Comparison of ENCODE assay signal across 10 cellular contexts in genomic region chr19:46718157-46718933, GRCh38. TPM values are rescaled to one million over a fixed set of nuclear protein-coding genes. Genes with fewer than 3 reads are reported as not detected.
DNase-seq lines count a peak whose midpoint lies in the region; ATAC-seq, FAIRE-seq and TF ChIP-seq lines count a peak whose summit lies in the region.
"Had no signal": no experiment of that assay in that cellular context is flagged by ENCODE, and none has a peak within 500 bp of the region (broad histone marks: within the 10 kb centered on the region; RNA-seq: fewer than 3 reads in every experiment).

No MANE protein-coding gene starts in this region.

- in situ Hi-C loops in GM13976 (cut with MboI; ENCODE audit: low sequenced_read_pairs, unreplicated experiment): no loop called here

- H2AK5ac ChIP-seq in H1 (ENCODE audit: low read depth, low read length): peak overlapping the region; percentile 33; the same call in 1 of the 2 replicates

- TF ChIP-seq CTCF in GM13976 (IDR thresholded peaks at IDR 0.05; ENCODE audit: borderline replicate concordance, control extremely low read depth, extremely low read depth, insufficient read depth, missing control alignments) (no peak), H1 (IDR thresholded peaks at IDR 0.05; ENCODE audit: control extremely low read depth in 1 of 3, insufficient read depth in 1 of 3, low read depth in 1 of 3, low read length in 3 of 3) (no peak)

- 0 out of 2 replicates have a peak, but pooled peaks cover 4% of the 10 kb centered on the region for H3K79me1 ChIP-seq in H1 (ENCODE audit: low read depth, low read length)

- H2BK5ac ChIP-seq in H1 (ENCODE audit: low read depth, low read length): peak overlapping the region; percentile 69; the same call in 1 of the 2 replicates

- no peak overlapping the region for H2BK12ac ChIP-seq in H1 (ENCODE audit: low read depth, low read length)

- H3K4me1 ChIP-seq in H1 (replicated peaks in 1 of 4; ENCODE audit: control insufficient read depth in 3 of 4, insufficient read depth in 4 of 4, low read length in 3 of 4): peaks cover 0 to 15% (median 6%) of the 10 kb centered on the region in 4 experiments; a peak in 5 of 7 replicates

- TF ChIP-seq EP300 in H1 (IDR thresholded peaks at IDR 0.05; ENCODE audit: borderline replicate concordance in 1 of 2, low read depth in 2 of 2, low read length in 2 of 2): no peak

- H3K79me2 ChIP-seq in H1 (ENCODE audit: control insufficient read depth in 1 of 2, insufficient read depth in 2 of 2, low read length in 2 of 2): peaks cover 0 to 16% of the 10 kb centered on the region in 2 experiments; a peak in 2 of 4 replicates

- peaks cover 7 to 16% of the 10 kb centered on the region in 2 experiments for H4K20me1 ChIP-seq in H1 (replicated peaks in 1 of 2; ENCODE audit: control insufficient read depth in 1 of 2, insufficient read depth in 2 of 2, low read length in 2 of 2)

- no peak overlapping the region for H4K91ac ChIP-seq in H1 (replicated peaks; ENCODE audit: insufficient read length, low read length)

- no peak overlapping the region for H4K5ac ChIP-seq in H1 (ENCODE audit: insufficient read length, low read depth, low read length)

- TF ChIP-seq POLR2A in H1 (IDR thresholded peaks at IDR 0.05; ENCODE audit: control extremely low read depth in 1 of 2, low read depth in 2 of 2, low read length in 2 of 2): no peak

- H3K56ac ChIP-seq in H1 (replicated peaks; ENCODE audit: insufficient read length, low read depth, low read length): no peak overlapping the region

- POLR2A ChIA-PET in H1 (lab: Charles Lee; ENCODE audit: partially characterized antibody): interaction anchor here (0.7 to 2.8 kb wide), 9 partner anchors 10 to 94 kb away, joined by 3 to 7 read pairs (median 3); partner anchors contain the start of gene SLC1A5

- 0 out of 2 replicates have a peak overlapping the region, but pooled peaks have one; percentile 4 for H2BK15ac ChIP-seq in H1 (ENCODE audit: low read length)

- H2AFZ ChIP-seq in H1 (ENCODE audit: low read length): no peak overlapping the region

- no peak for TF ChIP-seq RAD21 in H1 (IDR thresholded peaks at IDR 0.05 in 1 of 2, conservative IDR thresholded peaks at IDR 0.05 in 1 of 2; ENCODE audit: low read depth in 2 of 2, low read length in 2 of 2)

- H3K9ac ChIP-seq in H1 (replicated peaks in 1 of 4; ENCODE audit: extremely low read depth in 1 of 4, low read depth in 3 of 4, low read length in 3 of 4): no peak overlapping the region

- peaks cover 13% of the 10 kb centered on the region; the same call in 1 of the 2 replicates for H3K23me2 ChIP-seq in H1 (ENCODE audit: low read depth, low read length)

- no peak overlapping the region for H4K8ac ChIP-seq in H1 (ENCODE audit: extremely low read depth, insufficient read depth, low read length)

- no peak for ATAC-seq in GM18498 (IDR thresholded peaks at IDR 0.05; ENCODE audit: unreplicated experiment)
- no peak for ATAC-seq in GM19467 (IDR thresholded peaks at IDR 0.05; ENCODE audit: unreplicated experiment)
- ATAC-seq: right lobe of liver had no signal

- H3K27ac ChIP-seq in H1 (ENCODE audit: low read depth, low read length): no peak overlapping the region

- H3K4me3 ChIP-seq in H1 (ENCODE audit: extremely low read depth in 1 of 4, insufficient read depth in 2 of 4, low read depth in 3 of 4, low read length in 4 of 4): peak overlapping the region in 1 of 4 experiments; percentile 94; a peak in 3 of 8 replicates

- H3K14ac ChIP-seq in H1 (ENCODE audit: insufficient read length): no peak overlapping the region

- peak overlapping the region; percentile 91 to 95 for H3K4me2 ChIP-seq in H1 (ENCODE audit: insufficient read depth in 1 of 2, low read depth in 2 of 2, low read length in 2 of 2)

- peaks cover 2 to 32% (median 24%) of the 10 kb centered on the region in 4 experiments; a peak in 5 of 8 replicates for H3K36me3 ChIP-seq in H1 (ENCODE audit: control insufficient read depth in 2 of 4, insufficient read depth in 4 of 4, low read length in 3 of 4)

- no peak overlapping the region for H2BK20ac ChIP-seq in H1 (ENCODE audit: low read length)

- H2BK120ac ChIP-seq in H1 (replicated peaks; ENCODE audit: low read depth, low read length): no peak overlapping the region

- H3K23ac ChIP-seq in H1 (ENCODE audit: insufficient read length): no peak overlapping the region

- no peak overlapping the region; the same call in 1 of the 2 replicates for H3K18ac ChIP-seq in H1 (ENCODE audit: extremely low read depth, low read length)

- CTCF ChIA-PET in H1 (lab: Charles Lee; ENCODE audit: partially characterized antibody): interaction anchor here (0.7 to 1.7 kb wide), 5 partner anchors 11 to 56 kb away, joined by 3 to 17 read pairs (median 5); no protein-coding TSS in a partner anchor

- no peak for FAIRE-seq in H1 (lab: Jason Lieb, UNC)

- DNase-seq in GM13976 (ENCODE audit: low spot score): peak; percentile 71
- DNase-seq in Kasumi-1 (lab: John Stamatoyannopoulos, UW): peak; percentile 79 to 88
- DNase-seq in activated CD4-positive, alpha-beta T cell treated with anti-CD3 and anti-CD28 coated beads, Interleukin-2, amount 50 U/mL, for 1 hour: peak; percentile 48
- DNase-seq in H1 (ENCODE audit: low read depth in 1 of 2, low spot score in 2 of 2): peak in 1 of 2 experiments; percentile 61
- DNase-seq in renal cortical epithelial cell (ENCODE audit: low read depth): peak; percentile 26
- DNase-seq in NCI-H2029 treated with DMSO at 0.1 percent for 48 hours (lab: John Stamatoyannopoulos, UW): no peak

- H3K4ac ChIP-seq in H1 (replicated peaks; ENCODE audit: insufficient read length, low read depth, low read length): no peak overlapping the region

- 79% methylated on average over 16 of the region's 17 CpGs; no CpG with 5 or more reads in 1 of the 2 experiments for WGBS in H1 (ENCODE audit: extremely low coverage in 1 of 2, insufficient coverage in 1 of 2, insufficient read length in 1 of 2, insufficient replicate concordance in 2 of 2, low coverage in 1 of 2, low lambda C conversion rate in 2 of 2, missing lambda C conversion rate in 1 of 2), 2 experiments

- H3K9me3 ChIP-seq in H1 (ENCODE audit: insufficient read depth in 2 of 2, low read depth in 1 of 2, low read length in 1 of 2): no peaks in the 10 kb centered on the region
- H3K9me3 ChIP-seq: right lobe of liver had no signal

- H3K27me3 ChIP-seq in H1 (replicated peaks in 1 of 4; ENCODE audit: control insufficient read depth in 3 of 4, extremely low read depth in 1 of 4, insufficient read depth in 3 of 4, low read length in 3 of 4): no peaks in the 10 kb centered on the region
- H3K27me3 ChIP-seq: right lobe of liver had no signal

TF ChIP-seq in H1, 55 proteins besides CTCF, POLR2A, EP300 and RAD21:
- no peak for TF ChIP-seq KDM1A (IDR thresholded peaks at IDR 0.05; ENCODE audit: borderline replicate concordance, low read length)
- no peak for TF ChIP-seq ASH2L (IDR thresholded peaks at IDR 0.05; ENCODE audit: low read length)

RNA-seq across cellular contexts. Expression of gene PRKD2, which starts 1.4 kb away (rescaled TPM):
- 63.8 and 73.1 TPM in 2 replicates for total RNA-seq in H1 (2021; fragmentation: NEBNext Ultra II Directional; extraction: Animal tissue kit (Norgen Biotek cat#: 25700))
- 24.4 and 34.9 TPM in 2 replicates for polyA plus RNA-seq in H1 (2011; rRNA removed)
- 21.8 TPM for polyA plus RNA-seq in H1 (2011; cell fraction: cytosol; rRNA removed)
- polyA plus RNA-seq in H1 (2011; cell fraction: nucleus; rRNA removed): 52.7 TPM
- 40.6 to 71.6 TPM (median 66.7 TPM) in 4 replicates for polyA plus RNA-seq in H1 (2012, experiment 1 of 2)
- 66.5 TPM for polyA plus RNA-seq in H1 (2012, experiment 2 of 2)
- polyA plus RNA-seq in H1 (2013, experiment 1 of 2): 39.4 TPM
- polyA plus RNA-seq in H1 (2013, experiment 2 of 2): 39.7 TPM
- polyA minus RNA-seq in H1 (2011; rRNA and poly(A)+ RNA removed): 19.5 and 29.8 TPM in 2 replicates
- 43.1 TPM for polyA minus RNA-seq in H1 (2011; cell fraction: cytosol; rRNA and poly(A)+ RNA removed)
- 20.4 TPM for polyA minus RNA-seq in H1 (2011; cell fraction: nucleus; rRNA and poly(A)+ RNA removed)
- total RNA-seq in renal cortical epithelial cell: 25.2 and 61.1 TPM in 2 replicates

RNA-seq across cellular contexts. Expression of gene FKRP, which starts 27.5 kb away (rescaled TPM):
- total RNA-seq in H1 (2021; fragmentation: NEBNext Ultra II Directional; extraction: Animal tissue kit (Norgen Biotek cat#: 25700)): 24.4 and 24.8 TPM in 2 replicates
- polyA plus RNA-seq in H1 (2011; rRNA removed): 17.1 and 29.1 TPM in 2 replicates
- 16.6 TPM for polyA plus RNA-seq in H1 (2011; cell fraction: cytosol; rRNA removed)
- polyA plus RNA-seq in H1 (2011; cell fraction: nucleus; rRNA removed): 36.2 TPM
- polyA plus RNA-seq in H1 (2012, experiment 1 of 2): 22.3 to 27.7 TPM (median 25.3 TPM) in 4 replicates
- polyA plus RNA-seq in H1 (2012, experiment 2 of 2): 18.2 TPM
- 31.2 TPM for polyA plus RNA-seq in H1 (2013, experiment 1 of 2)
- polyA plus RNA-seq in H1 (2013, experiment 2 of 2): 30.1 TPM
- 9.1 and 10.6 TPM in 2 replicates for polyA minus RNA-seq in H1 (2011; rRNA and poly(A)+ RNA removed)
- 10.7 TPM for polyA minus RNA-seq in H1 (2011; cell fraction: cytosol; rRNA and poly(A)+ RNA removed)
- polyA minus RNA-seq in H1 (2011; cell fraction: nucleus; rRNA and poly(A)+ RNA removed): 13.1 TPM
- total RNA-seq in renal cortical epithelial cell: 19.4 and 22.4 TPM in 2 replicates

RNA-seq across cellular contexts. Expression of gene STRN4, which starts 27.9 kb away (rescaled TPM):
- total RNA-seq in H1 (2021; fragmentation: NEBNext Ultra II Directional; extraction: Animal tissue kit (Norgen Biotek cat#: 25700)): 120 and 124 TPM in 2 replicates
- polyA plus RNA-seq in H1 (2011; rRNA removed): 187 and 298 TPM in 2 replicates
- polyA plus RNA-seq in H1 (2011; cell fraction: cytosol; rRNA removed): 187 TPM
- 357 TPM for polyA plus RNA-seq in H1 (2011; cell fraction: nucleus; rRNA removed)
- 79.5 to 127 TPM (median 116 TPM) in 4 replicates for polyA plus RNA-seq in H1 (2012, experiment 1 of 2)
- polyA plus RNA-seq in H1 (2012, experiment 2 of 2): 86.4 TPM
- 74.9 TPM for polyA plus RNA-seq in H1 (2013, experiment 1 of 2)
- 72.9 TPM for polyA plus RNA-seq in H1 (2013, experiment 2 of 2)
- polyA minus RNA-seq in H1 (2011; rRNA and poly(A)+ RNA removed): 98.5 and 101 TPM in 2 replicates
- 89.5 TPM for polyA minus RNA-seq in H1 (2011; cell fraction: cytosol; rRNA and poly(A)+ RNA removed)
- 111 TPM for polyA minus RNA-seq in H1 (2011; cell fraction: nucleus; rRNA and poly(A)+ RNA removed)
- 47.4 and 91.6 TPM in 2 replicates for total RNA-seq in renal cortical epithelial cell

RNA-seq across cellular contexts. Expression of gene DACT3, which starts 57.4 kb away (rescaled TPM):
- total RNA-seq in H1 (2021; fragmentation: NEBNext Ultra II Directional; extraction: Animal tissue kit (Norgen Biotek cat#: 25700)): 1.5 and 2.0 TPM in 2 replicates
- polyA plus RNA-seq in H1 (2011; rRNA removed): 1.8 and 1.9 TPM in 2 replicates
- polyA plus RNA-seq in H1 (2011; cell fraction: cytosol; rRNA removed): 1.8 TPM
- polyA plus RNA-seq in H1 (2011; cell fraction: nucleus; rRNA removed): 2.1 TPM
- polyA plus RNA-seq in H1 (2012, experiment 1 of 2): 1.1 to 1.4 TPM (median 1.2 TPM) in 4 replicates
- 1.4 TPM for polyA plus RNA-seq in H1 (2012, experiment 2 of 2)
- polyA plus RNA-seq in H1 (2013, experiment 1 of 2): 1.3 TPM
- 1.3 TPM for polyA plus RNA-seq in H1 (2013, experiment 2 of 2)
- 0.61 and 1.2 TPM in 2 replicates for polyA minus RNA-seq in H1 (2011; rRNA and poly(A)+ RNA removed)
- polyA minus RNA-seq in H1 (2011; cell fraction: cytosol; rRNA and poly(A)+ RNA removed): 0.81 TPM
- polyA minus RNA-seq in H1 (2011; cell fraction: nucleus; rRNA and poly(A)+ RNA removed): 1.00 TPM
- not detected in 2 replicates for total RNA-seq in renal cortical epithelial cell
- total RNA-seq: NCI-H460 had no signal
